ENCODE assay signal across 8 cellular contexts in the genomic region with DNA sequence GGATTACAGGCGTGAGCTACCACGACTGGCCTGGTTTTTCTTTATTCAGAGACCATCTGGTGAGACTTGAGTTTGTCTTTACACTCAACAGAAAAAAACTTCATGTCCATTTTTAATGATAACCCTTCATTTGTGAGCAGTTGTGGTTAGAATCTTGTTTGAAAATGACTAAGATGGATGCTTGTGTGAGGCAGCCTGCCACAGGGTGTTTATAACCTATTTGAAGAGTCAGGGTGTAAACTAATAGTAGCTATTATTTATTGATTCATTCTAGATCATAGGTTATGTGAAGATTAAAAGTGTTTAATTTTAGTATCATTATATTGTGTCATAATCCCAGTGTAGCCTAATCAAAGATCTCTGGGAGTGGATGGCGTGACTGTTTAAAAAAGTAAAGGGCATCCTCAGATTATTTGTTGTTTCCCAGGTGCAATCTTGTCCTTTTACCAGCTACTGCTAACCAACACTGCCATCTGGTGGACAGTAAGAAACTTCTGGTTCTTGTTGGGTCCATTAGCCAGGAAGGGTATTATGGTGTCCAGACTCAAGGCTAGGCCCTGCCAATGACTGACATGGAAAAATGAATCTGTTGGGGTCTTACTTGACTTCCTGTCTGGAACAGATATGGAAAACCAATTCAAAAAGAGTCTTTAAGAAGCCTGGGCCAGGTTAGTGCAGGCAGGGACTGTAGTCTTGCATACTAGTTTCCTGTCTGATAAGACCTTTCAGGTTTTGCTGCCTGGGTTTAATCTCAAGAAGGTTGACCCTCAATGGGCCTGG. TPM values are rescaled to one million over a fixed set of nuclear protein-coding genes. Genes with fewer than 3 reads are reported as not detected.
A peak's percentile ranks its signal among the peaks of the same experiment; 100 is the strongest.
DNase-seq lines count a peak whose midpoint lies in the region; ATAC-seq and TF ChIP-seq lines count a peak whose summit lies in the region.

No MANE protein-coding gene starts in this region.

- H3K27ac ChIP-seq in right lobe of liver, result no peak overlapping the region

- intact Hi-C loops in right lobe of liver (cut with DNase I), result loop anchor here in 1 of 2 donors (10.0 kb wide), 2 partner anchors 163 to 563 kb away; no protein-coding TSS in a partner anchor

- H3K27me3 ChIP-seq in BJ (ENCODE audit: control insufficient read depth, insufficient read depth, low read length) (no peaks in the 10 kb centered on the region), right lobe of liver (no peaks in the 10 kb centered on the region)

- no peaks in the 10 kb centered on the region for H3K4me1 ChIP-seq in right lobe of liver

- POLR2A ChIA-PET in BJ (lab: Charles Lee), result no interaction called here

- DNase-seq in BJ (ENCODE audit: low read depth), result peak; percentile 41
- DNase-seq in NCI-H2081 (lab: John Stamatoyannopoulos, UW), result peak; percentile 64 to 66
- peak; percentile 25 for DNase-seq in T1000 (lab: John Stamatoyannopoulos, UW)
- DNase-seq in dermis microvascular lymphatic vessel endothelial cell (ENCODE audit: low read depth in 2 of 2), result peak; percentile 83 to 90
- peak in 1 of 3 donors; percentile 53 for DNase-seq in right lobe of liver
- peak; percentile 90 for DNase-seq in superior temporal gyrus (ENCODE audit: extremely low spot score)

- H3K36me3 ChIP-seq in BJ (ENCODE audit: control insufficient read depth, insufficient read depth, low read length) (peaks cover 2% of the 10 kb centered on the region; the same call in 1 of the 2 replicates), right lobe of liver (peaks cover 0 to 20% (median 8%) of the 10 kb centered on the region in 4 donors)

- TF ChIP-seq CTCF in BJ (IDR thresholded peaks at IDR 0.05; ENCODE audit: insufficient read depth, low read depth, low read length) (peak; percentile 70), right lobe of liver (IDR thresholded peaks at IDR 0.05) (peak; percentile 77 to 88 (median 82))

- no peak for TF ChIP-seq POLR2A in right lobe of liver (IDR thresholded peaks at IDR 0.05)

- CTCF ChIA-PET in BJ (lab: Yijun Ruan, JAX), result interaction anchor here (0.6 to 5.4 kb wide), 37 partner anchors 9 to 718 kb away, joined by 3 to 42 read pairs (median 4); a partner anchor contains a TSS

- H3K9me3 ChIP-seq in right lobe of liver, result no peaks in the 10 kb centered on the region

- H3K4me3 ChIP-seq in BJ (ENCODE audit: low read depth, low read length), result no peak overlapping the region
- no peak overlapping the region for H3K4me3 ChIP-seq in right lobe of liver

- 50% methylated on average over 3 of the region's 3 CpGs for WGBS in right lobe of liver (ENCODE audit: insufficient coverage, low coverage, low lambda C conversion rate, missing lambda C conversion rate)

- ATAC-seq in GM18858 (IDR thresholded peaks at IDR 0.05; ENCODE audit: unreplicated experiment) (peak; percentile 62), HG03066 (IDR thresholded peaks at IDR 0.05; ENCODE audit: low read depth, unreplicated experiment) (peak; percentile 75), right lobe of liver (peak; percentile 91 to 95 (median 94))

RNA-seq across cellular contexts. Expression of a gene that starts 24.9 kb away (rescaled TPM):
- polyA plus RNA-seq in BJ (2011; rRNA removed), result 20.7 and 32.1 TPM in 2 replicates
- polyA minus RNA-seq in BJ (2011; rRNA and poly(A)+ RNA removed), result 8.4 and 12.9 TPM in 2 replicates
- total RNA-seq in dermis microvascular lymphatic vessel endothelial cell, result 14.2 and 18.8 TPM in 2 replicates
- total RNA-seq in right lobe of liver, result 10 to 100 TPM; 15.9 to 32.3 (median 22.8) TPM
